In the genomic region with DNA sequence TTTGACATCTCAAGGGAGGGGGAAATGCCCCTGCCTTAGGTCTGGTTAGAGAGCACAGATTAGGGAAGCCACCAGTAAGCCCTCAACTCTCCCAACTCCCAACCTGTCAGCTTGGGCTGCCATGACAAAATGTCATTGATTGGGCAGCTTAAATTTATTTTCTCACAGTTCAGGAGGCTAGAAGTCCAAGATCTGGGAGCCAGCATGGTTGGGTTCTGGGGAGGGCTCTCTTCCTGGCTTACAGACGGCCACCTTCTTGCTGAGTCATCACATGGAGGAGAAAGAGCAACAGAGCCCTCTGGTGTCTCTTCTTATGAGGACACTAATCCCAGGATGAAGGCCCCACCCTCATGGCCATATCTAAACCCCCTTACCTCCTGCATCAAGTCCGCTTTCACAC, we compare ENCODE assay signal across 1 cellular context.
TF ChIP-seq lines count a peak whose summit lies in the region.

No MANE protein-coding gene starts in this region.

TF ChIP-seq in K562, 482 proteins besides CTCF, POLR2A, EP300 and RAD21 (continued from another document and continues in another):
- TF ChIP-seq, protein P1, sequence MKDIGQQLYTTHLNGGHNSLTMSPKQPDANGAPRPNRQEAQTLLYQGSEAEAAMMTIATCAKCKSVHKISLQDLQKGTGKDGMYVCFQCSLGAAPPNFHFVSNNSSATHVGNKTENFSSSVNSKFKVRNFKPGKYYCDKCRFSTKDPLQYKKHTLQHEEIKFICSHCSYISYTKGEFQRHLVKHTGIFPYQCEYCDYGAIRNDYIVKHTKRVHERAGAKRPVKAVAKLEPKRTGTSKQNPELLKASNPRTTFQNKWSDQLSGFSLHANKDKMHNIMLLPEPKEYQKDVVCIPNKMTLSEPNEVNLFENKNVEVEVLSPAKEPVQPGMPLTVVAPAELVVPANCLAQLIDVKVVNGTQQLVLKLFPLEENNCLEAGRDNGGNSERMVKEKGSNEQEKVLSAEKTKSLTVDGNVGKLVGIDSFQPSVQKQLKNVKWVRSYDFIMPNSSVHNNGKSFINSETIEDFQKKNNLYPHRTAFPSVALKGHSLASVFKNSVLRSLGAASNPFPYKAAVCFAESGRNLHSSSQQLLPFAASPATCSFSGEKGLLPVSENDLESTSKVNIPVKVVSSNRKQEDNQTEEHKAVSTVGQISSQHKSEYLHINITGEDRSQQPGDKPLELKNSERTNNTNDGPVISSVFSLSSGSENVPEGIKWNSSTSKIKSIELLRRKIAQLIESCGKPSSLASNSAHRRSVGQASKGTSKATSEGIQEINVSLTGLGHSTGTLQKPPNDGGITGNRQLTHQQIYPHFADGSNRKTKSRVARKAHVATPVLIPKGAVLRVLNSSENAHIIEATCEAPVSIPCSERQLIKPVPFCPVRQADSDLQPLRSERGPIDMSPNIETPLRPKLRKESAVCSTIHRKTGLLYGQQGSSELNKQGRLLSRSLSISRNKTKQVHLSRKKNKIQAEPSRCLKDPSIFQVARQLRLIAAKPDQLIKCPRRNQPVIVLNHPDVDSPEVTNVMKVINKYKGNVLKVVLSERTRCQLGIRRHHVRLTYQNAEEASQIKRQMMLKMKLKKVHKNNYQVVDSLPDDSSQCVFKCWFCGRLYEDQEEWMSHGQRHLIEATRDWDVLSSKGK (CRISPR knock-in tag; IDR thresholded peaks at IDR 0.05) = no peak
- TF ChIP-seq HDAC8 (tag; IDR thresholded peaks at IDR 0.05) (peak; percentile 71), STAT5B (CRISPR knock-in tag; IDR thresholded peaks at IDR 0.05) (no peak), SIRT6 (IDR thresholded peaks at IDR 0.05; ENCODE audit: low read depth, low read length) (no peak), CEBPG (CRISPR knock-in tag; IDR thresholded peaks at IDR 0.05) (no peak), CEBPG (tag; conservative IDR thresholded peaks at IDR 0.05 in 1 of 2, IDR thresholded peaks at IDR 0.05 in 1 of 2) (no peak), BRF1 (IDR thresholded peaks at IDR 0.05; ENCODE audit: borderline replicate concordance, extremely low read depth, insufficient read length) (no peak), SMC3 (conservative IDR thresholded peaks at IDR 0.05; ENCODE audit: insufficient read depth, low read depth, low read length) (peak; percentile 92), KDM2B (CRISPR knock-in tag; IDR thresholded peaks at IDR 0.05) (no peak), CAMTA2 (CRISPR knock-in tag; conservative IDR thresholded peaks at IDR 0.05) (no peak), RFX7 (CRISPR knock-in tag; IDR thresholded peaks at IDR 0.05) (no peak), ZNF696 (CRISPR knock-in tag; conservative IDR thresholded peaks at IDR 0.05) (no peak), ZNF76 (CRISPR knock-in tag; IDR thresholded peaks at IDR 0.05; ENCODE audit: borderline replicate concordance) (no peak), NFATC3 (IDR thresholded peaks at IDR 0.05) (no peak), NCOA4 (IDR thresholded peaks at IDR 0.05; ENCODE audit: partially characterized antibody) (no peak), NR2F6 (CRISPR knock-in tag; IDR thresholded peaks at IDR 0.05) (no peak), RB1 (IDR thresholded peaks at IDR 0.05; ENCODE audit: low read depth) (0 out of 2 replicates have a peak, but pooled peaks have one; percentile 30), PHF8 (IDR thresholded peaks at IDR 0.05; ENCODE audit: borderline replicate concordance, low read length) (no peak), FOXP1 (CRISPR knock-in tag; IDR thresholded peaks at IDR 0.05) (no peak)
- TF ChIP-seq, protein P2, sequence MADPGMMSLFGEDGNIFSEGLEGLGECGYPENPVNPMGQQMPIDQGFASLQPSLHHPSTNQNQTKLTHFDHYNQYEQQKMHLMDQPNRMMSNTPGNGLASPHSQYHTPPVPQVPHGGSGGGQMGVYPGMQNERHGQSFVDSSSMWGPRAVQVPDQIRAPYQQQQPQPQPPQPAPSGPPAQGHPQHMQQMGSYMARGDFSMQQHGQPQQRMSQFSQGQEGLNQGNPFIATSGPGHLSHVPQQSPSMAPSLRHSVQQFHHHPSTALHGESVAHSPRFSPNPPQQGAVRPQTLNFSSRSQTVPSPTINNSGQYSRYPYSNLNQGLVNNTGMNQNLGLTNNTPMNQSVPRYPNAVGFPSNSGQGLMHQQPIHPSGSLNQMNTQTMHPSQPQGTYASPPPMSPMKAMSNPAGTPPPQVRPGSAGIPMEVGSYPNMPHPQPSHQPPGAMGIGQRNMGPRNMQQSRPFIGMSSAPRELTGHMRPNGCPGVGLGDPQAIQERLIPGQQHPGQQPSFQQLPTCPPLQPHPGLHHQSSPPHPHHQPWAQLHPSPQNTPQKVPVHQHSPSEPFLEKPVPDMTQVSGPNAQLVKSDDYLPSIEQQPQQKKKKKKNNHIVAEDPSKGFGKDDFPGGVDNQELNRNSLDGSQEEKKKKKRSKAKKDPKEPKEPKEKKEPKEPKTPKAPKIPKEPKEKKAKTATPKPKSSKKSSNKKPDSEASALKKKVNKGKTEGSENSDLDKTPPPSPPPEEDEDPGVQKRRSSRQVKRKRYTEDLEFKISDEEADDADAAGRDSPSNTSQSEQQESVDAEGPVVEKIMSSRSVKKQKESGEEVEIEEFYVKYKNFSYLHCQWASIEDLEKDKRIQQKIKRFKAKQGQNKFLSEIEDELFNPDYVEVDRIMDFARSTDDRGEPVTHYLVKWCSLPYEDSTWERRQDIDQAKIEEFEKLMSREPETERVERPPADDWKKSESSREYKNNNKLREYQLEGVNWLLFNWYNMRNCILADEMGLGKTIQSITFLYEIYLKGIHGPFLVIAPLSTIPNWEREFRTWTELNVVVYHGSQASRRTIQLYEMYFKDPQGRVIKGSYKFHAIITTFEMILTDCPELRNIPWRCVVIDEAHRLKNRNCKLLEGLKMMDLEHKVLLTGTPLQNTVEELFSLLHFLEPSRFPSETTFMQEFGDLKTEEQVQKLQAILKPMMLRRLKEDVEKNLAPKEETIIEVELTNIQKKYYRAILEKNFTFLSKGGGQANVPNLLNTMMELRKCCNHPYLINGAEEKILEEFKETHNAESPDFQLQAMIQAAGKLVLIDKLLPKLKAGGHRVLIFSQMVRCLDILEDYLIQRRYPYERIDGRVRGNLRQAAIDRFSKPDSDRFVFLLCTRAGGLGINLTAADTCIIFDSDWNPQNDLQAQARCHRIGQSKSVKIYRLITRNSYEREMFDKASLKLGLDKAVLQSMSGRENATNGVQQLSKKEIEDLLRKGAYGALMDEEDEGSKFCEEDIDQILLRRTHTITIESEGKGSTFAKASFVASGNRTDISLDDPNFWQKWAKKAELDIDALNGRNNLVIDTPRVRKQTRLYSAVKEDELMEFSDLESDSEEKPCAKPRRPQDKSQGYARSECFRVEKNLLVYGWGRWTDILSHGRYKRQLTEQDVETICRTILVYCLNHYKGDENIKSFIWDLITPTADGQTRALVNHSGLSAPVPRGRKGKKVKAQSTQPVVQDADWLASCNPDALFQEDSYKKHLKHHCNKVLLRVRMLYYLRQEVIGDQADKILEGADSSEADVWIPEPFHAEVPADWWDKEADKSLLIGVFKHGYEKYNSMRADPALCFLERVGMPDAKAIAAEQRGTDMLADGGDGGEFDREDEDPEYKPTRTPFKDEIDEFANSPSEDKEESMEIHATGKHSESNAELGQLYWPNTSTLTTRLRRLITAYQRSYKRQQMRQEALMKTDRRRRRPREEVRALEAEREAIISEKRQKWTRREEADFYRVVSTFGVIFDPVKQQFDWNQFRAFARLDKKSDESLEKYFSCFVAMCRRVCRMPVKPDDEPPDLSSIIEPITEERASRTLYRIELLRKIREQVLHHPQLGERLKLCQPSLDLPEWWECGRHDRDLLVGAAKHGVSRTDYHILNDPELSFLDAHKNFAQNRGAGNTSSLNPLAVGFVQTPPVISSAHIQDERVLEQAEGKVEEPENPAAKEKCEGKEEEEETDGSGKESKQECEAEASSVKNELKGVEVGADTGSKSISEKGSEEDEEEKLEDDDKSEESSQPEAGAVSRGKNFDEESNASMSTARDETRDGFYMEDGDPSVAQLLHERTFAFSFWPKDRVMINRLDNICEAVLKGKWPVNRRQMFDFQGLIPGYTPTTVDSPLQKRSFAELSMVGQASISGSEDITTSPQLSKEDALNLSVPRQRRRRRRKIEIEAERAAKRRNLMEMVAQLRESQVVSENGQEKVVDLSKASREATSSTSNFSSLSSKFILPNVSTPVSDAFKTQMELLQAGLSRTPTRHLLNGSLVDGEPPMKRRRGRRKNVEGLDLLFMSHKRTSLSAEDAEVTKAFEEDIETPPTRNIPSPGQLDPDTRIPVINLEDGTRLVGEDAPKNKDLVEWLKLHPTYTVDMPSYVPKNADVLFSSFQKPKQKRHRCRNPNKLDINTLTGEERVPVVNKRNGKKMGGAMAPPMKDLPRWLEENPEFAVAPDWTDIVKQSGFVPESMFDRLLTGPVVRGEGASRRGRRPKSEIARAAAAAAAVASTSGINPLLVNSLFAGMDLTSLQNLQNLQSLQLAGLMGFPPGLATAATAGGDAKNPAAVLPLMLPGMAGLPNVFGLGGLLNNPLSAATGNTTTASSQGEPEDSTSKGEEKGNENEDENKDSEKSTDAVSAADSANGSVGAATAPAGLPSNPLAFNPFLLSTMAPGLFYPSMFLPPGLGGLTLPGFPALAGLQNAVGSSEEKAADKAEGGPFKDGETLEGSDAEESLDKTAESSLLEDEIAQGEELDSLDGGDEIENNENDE (IDR thresholded peaks at IDR 0.05; ENCODE audit: low read depth, low read length) = no peak
- TF ChIP-seq, protein P3, sequence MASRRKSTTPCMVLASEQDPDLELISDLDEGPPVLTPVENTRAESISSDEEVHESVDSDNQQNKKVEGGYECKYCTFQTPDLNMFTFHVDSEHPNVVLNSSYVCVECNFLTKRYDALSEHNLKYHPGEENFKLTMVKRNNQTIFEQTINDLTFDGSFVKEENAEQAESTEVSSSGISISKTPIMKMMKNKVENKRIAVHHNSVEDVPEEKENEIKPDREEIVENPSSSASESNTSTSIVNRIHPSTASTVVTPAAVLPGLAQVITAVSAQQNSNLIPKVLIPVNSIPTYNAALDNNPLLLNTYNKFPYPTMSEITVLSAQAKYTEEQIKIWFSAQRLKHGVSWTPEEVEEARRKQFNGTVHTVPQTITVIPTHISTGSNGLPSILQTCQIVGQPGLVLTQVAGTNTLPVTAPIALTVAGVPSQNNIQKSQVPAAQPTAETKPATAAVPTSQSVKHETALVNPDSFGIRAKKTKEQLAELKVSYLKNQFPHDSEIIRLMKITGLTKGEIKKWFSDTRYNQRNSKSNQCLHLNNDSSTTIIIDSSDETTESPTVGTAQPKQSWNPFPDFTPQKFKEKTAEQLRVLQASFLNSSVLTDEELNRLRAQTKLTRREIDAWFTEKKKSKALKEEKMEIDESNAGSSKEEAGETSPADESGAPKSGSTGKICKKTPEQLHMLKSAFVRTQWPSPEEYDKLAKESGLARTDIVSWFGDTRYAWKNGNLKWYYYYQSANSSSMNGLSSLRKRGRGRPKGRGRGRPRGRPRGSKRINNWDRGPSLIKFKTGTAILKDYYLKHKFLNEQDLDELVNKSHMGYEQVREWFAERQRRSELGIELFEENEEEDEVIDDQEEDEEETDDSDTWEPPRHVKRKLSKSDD (conservative IDR thresholded peaks at IDR 0.05; ENCODE audit: low read length) = 0 out of 2 replicates have a peak, but pooled peaks have one; percentile 23
- TF ChIP-seq, protein P4, sequence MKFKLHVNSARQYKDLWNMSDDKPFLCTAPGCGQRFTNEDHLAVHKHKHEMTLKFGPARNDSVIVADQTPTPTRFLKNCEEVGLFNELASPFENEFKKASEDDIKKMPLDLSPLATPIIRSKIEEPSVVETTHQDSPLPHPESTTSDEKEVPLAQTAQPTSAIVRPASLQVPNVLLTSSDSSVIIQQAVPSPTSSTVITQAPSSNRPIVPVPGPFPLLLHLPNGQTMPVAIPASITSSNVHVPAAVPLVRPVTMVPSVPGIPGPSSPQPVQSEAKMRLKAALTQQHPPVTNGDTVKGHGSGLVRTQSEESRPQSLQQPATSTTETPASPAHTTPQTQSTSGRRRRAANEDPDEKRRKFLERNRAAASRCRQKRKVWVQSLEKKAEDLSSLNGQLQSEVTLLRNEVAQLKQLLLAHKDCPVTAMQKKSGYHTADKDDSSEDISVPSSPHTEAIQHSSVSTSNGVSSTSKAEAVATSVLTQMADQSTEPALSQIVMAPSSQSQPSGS (CRISPR knock-in tag; IDR thresholded peaks at IDR 0.05) = no peak
- TF ChIP-seq, protein P5, sequence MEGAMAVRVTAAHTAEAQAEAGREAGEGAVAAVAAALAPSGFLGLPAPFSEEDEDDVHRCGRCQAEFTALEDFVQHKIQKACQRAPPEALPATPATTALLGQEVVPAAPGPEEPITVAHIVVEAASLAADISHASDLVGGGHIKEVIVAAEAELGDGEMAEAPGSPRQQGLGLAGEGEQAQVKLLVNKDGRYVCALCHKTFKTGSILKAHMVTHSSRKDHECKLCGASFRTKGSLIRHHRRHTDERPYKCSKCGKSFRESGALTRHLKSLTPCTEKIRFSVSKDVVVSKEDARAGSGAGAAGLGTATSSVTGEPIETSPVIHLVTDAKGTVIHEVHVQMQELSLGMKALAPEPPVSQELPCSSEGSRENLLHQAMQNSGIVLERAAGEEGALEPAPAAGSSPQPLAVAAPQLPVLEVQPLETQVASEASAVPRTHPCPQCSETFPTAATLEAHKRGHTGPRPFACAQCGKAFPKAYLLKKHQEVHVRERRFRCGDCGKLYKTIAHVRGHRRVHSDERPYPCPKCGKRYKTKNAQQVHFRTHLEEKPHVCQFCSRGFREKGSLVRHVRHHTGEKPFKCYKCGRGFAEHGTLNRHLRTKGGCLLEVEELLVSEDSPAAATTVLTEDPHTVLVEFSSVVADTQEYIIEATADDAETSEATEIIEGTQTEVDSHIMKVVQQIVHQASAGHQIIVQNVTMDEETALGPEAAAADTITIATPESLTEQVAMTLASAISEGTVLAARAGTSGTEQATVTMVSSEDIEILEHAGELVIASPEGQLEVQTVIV (CRISPR knock-in tag; IDR thresholded peaks at IDR 0.05; ENCODE audit: borderline replicate concordance) = no peak
- TF ChIP-seq, protein P6, sequence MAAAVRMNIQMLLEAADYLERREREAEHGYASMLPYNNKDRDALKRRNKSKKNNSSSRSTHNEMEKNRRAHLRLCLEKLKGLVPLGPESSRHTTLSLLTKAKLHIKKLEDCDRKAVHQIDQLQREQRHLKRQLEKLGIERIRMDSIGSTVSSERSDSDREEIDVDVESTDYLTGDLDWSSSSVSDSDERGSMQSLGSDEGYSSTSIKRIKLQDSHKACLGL (CRISPR knock-in tag; IDR thresholded peaks at IDR 0.05; ENCODE audit: borderline replicate concordance, poor library complexity, severe bottlenecking) = no peak
- TF ChIP-seq, protein P7, sequence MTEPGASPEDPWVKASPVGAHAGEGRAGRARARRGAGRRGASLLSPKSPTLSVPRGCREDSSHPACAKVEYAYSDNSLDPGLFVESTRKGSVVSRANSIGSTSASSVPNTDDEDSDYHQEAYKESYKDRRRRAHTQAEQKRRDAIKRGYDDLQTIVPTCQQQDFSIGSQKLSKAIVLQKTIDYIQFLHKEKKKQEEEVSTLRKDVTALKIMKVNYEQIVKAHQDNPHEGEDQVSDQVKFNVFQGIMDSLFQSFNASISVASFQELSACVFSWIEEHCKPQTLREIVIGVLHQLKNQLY (CRISPR knock-in tag; conservative IDR thresholded peaks at IDR 0.05) = no peak
- TF ChIP-seq, protein P8, sequence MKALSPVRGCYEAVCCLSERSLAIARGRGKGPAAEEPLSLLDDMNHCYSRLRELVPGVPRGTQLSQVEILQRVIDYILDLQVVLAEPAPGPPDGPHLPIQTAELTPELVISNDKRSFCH (CRISPR knock-in tag; IDR thresholded peaks at IDR 0.05) = no peak
- TF ChIP-seq, protein P8 (tag; IDR thresholded peaks at IDR 0.05) = no peak
- TF ChIP-seq, protein P9, sequence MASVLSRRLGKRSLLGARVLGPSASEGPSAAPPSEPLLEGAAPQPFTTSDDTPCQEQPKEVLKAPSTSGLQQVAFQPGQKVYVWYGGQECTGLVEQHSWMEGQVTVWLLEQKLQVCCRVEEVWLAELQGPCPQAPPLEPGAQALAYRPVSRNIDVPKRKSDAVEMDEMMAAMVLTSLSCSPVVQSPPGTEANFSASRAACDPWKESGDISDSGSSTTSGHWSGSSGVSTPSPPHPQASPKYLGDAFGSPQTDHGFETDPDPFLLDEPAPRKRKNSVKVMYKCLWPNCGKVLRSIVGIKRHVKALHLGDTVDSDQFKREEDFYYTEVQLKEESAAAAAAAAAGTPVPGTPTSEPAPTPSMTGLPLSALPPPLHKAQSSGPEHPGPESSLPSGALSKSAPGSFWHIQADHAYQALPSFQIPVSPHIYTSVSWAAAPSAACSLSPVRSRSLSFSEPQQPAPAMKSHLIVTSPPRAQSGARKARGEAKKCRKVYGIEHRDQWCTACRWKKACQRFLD (CRISPR knock-in tag; IDR thresholded peaks at IDR 0.05) = peak; percentile 80
